Comparison of ENCODE assay signal across 8 cellular contexts in genomic region chr10:58952747-58953466, GRCh38.
A peak's percentile ranks its signal among the peaks of the same experiment; 100 is the strongest.
DNase-seq lines count a peak whose midpoint lies in the region; ATAC-seq and TF ChIP-seq lines count a peak whose summit lies in the region.

No MANE protein-coding gene starts in this region.

- H3K9ac ChIP-seq in neural progenitor cell: no peak overlapping the region

- H4K20me1 ChIP-seq in neural progenitor cell (ENCODE audit: low read depth): no peaks in the 10 kb centered on the region

- peak; percentile 93 for TF ChIP-seq CTCF in neural progenitor cell (IDR thresholded peaks at IDR 0.05)

- H3K36me3 ChIP-seq in neural progenitor cell: no peaks in the 10 kb centered on the region

- no peak overlapping the region for H2AFZ ChIP-seq in neural progenitor cell (replicated peaks)

- H3K4me3 Mint-ChIP-seq in neural progenitor cell: no peak overlapping the region
- no peak overlapping the region for H3K4me3 Mint-ChIP-seq in stimulated activated memory B cell treated with anti-CD40 and anti-IgM and Interleukin-4, amounts not matched to agents 10 μg/mL and 1 μg/mL and 100 μg/mL, for 72 hours

- DNase-seq in DMS153 treated with DMSO at 0.1 percent for 48 hours (lab: John Stamatoyannopoulos, UW; ENCODE audit: unreplicated experiment): peak; percentile 63
- DNase-seq in RPMI7951 (ENCODE audit: low read depth): peak; percentile 43
- peak; percentile 49 for DNase-seq in fibroblast of gingiva (ENCODE audit: low read depth)
- peak; percentile 64 for DNase-seq in neural progenitor cell (ENCODE audit: low spot score)
- no peak for DNase-seq in GM19238 (ENCODE audit: insufficient read length, low spot score)

- no peaks in the 10 kb centered on the region for H3F3A ChIP-seq in neural progenitor cell (ENCODE audit: low read depth)

- no peaks in the 10 kb centered on the region for H3K4me1 ChIP-seq in neural progenitor cell

- no peak overlapping the region for H3K27ac ChIP-seq in neural progenitor cell

- H3K4me2 ChIP-seq in neural progenitor cell: no peak overlapping the region

- H3K27ac Mint-ChIP-seq in neural progenitor cell: no peak overlapping the region
- no peak overlapping the region for H3K27ac Mint-ChIP-seq in stimulated activated memory B cell treated with anti-CD40 and anti-IgM and Interleukin-4, amounts not matched to agents 10 μg/mL and 1 μg/mL and 100 μg/mL, for 72 hours

- no peaks in the 10 kb centered on the region for H3K9me3 ChIP-seq in neural progenitor cell (ENCODE audit: low read depth)

- H3K27me3 Mint-ChIP-seq in neural progenitor cell (ENCODE audit: insufficient read depth, low read depth): no peaks in the 10 kb centered on the region
- no peaks in the 10 kb centered on the region for H3K27me3 Mint-ChIP-seq in stimulated activated memory B cell treated with anti-CD40 and anti-IgM and Interleukin-4, amounts not matched to agents 10 μg/mL and 1 μg/mL and 100 μg/mL, for 72 hours

- no peaks in the 10 kb centered on the region for H3K4me1 Mint-ChIP-seq in neural progenitor cell
- H3K4me1 Mint-ChIP-seq in stimulated activated memory B cell treated with anti-CD40 and anti-IgM and Interleukin-4, amounts not matched to agents 10 μg/mL and 1 μg/mL and 100 μg/mL, for 72 hours: no peaks in the 10 kb centered on the region

- H3K79me2 ChIP-seq in neural progenitor cell (ENCODE audit: low read depth): no peaks in the 10 kb centered on the region

- no peaks in the 10 kb centered on the region for H3K9me3 Mint-ChIP-seq in neural progenitor cell
- no peaks in the 10 kb centered on the region for H3K9me3 Mint-ChIP-seq in stimulated activated memory B cell treated with anti-CD40 and anti-IgM and Interleukin-4, amounts not matched to agents 10 μg/mL and 1 μg/mL and 100 μg/mL, for 72 hours

- H3K27me3 ChIP-seq in neural progenitor cell: peaks cover 32% of the 10 kb centered on the region

- ATAC-seq in GM19351 (IDR thresholded peaks at IDR 0.05; ENCODE audit: unreplicated experiment) (peak; percentile 72), HG03378 (IDR thresholded peaks at IDR 0.05; ENCODE audit: unreplicated experiment) (peak; percentile 82)
- no peak for ATAC-seq in stimulated activated memory B cell treated with anti-CD40 and anti-IgM and Interleukin-4, amounts not matched to agents 10 μg/mL and 1 μg/mL and 100 μg/mL, for 72 hours

- H3K36me3 Mint-ChIP-seq in neural progenitor cell: no peaks in the 10 kb centered on the region
- no peaks in the 10 kb centered on the region for H3K36me3 Mint-ChIP-seq in stimulated activated memory B cell treated with anti-CD40 and anti-IgM and Interleukin-4, amounts not matched to agents 10 μg/mL and 1 μg/mL and 100 μg/mL, for 72 hours

- H3K4me3 ChIP-seq in neural progenitor cell: no peak overlapping the region
